20 cellular contexts compared by ENCODE assay signal in the genomic region with DNA sequence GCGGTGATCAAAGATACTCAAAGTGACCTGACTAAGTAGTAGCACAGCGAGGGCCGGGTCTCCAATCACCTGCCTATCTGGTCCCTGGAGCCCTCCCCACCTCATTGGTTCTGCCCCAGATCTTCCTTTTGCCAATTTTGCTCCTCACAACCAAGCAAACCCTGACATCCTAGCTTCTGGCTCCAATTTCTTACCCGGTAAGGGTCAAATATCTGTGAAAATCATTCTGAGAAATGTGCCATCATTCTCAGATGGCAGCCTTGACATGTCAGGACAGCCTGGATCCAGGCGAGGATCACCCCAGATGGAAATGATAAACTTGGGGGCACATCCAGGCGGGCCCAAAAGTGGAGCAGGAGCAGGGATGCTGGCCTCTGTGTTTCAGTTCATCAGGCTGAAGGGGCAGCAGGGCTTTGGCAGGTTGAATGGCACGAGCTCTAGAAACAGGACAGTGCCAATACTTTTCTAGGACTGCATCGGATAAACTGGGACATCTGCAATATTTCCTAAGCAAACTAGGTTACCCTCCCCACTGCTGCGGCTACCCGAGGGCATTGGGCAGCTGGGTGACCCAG.
DNase-seq lines count a peak whose midpoint lies in the region; TF ChIP-seq lines count a peak whose summit lies in the region.
"Had no signal": no experiment of that assay in that cellular context is flagged by ENCODE, and none has a peak within 500 bp of the region (broad histone marks: within the 10 kb centered on the region; RNA-seq: fewer than 3 reads in every experiment).

No MANE protein-coding gene starts in this region.

- H3K36me3 ChIP-seq in esophagus muscularis mucosa: no peaks in the 10 kb centered on the region
- no peaks in the 10 kb centered on the region for H3K36me3 ChIP-seq in brain microvascular endothelial cell (replicated peaks)
- H3K36me3 ChIP-seq: BE2C; BLaER1 treated with 17β-estradiol and CSF1 and Interleukin-3, amounts not matched to agents 10 nM and 100 nM had no signal

- H3K27ac ChIP-seq in esophagus muscularis mucosa (replicated peaks in 1 of 4) (no peak overlapping the region), brain microvascular endothelial cell (no peak overlapping the region)
- H3K27ac ChIP-seq: A549; BLaER1 treated with 17β-estradiol and CSF1 and Interleukin-3, amounts not matched to agents 10 nM and 100 nM had no signal

- H3K9me3 ChIP-seq in esophagus muscularis mucosa: no peaks in the 10 kb centered on the region
- H3K9me3 ChIP-seq: BE2C had no signal

- TF ChIP-seq EP300 in esophagus muscularis mucosa (IDR thresholded peaks at IDR 0.05): no peak

- intact Hi-C loops in esophagus muscularis mucosa (cut with DNase I): no loop called here

- peak; percentile 7 for DNase-seq in G401 (ENCODE audit: low spot score)
- DNase-seq in cerebellar cortex (ENCODE audit: low spot score): peak; percentile 1
- DNase-seq in esophagus muscularis mucosa (ENCODE audit: extremely low spot score): peak; percentile 75
- DNase-seq in nucleus accumbens (lab: John Stamatoyannopoulos, UW): no peak
- DNase-seq in brain microvascular endothelial cell: no peak
- no peak for DNase-seq in OCI-M1 (lab: John Stamatoyannopoulos, UW)
- DNase-seq: 8988T; ACHN; AML-193; BE2C; CD4-positive, alpha-beta T cell; CD8-positive, alpha-beta memory T cell; DMS 273 treated with DMSO at 0.1 percent for 48 hours; DMS79; EL; GF-D8; GOT3; HCEC 1CT had no signal

- H3K27me3 ChIP-seq in esophagus muscularis mucosa (peaks cover 0 to 6% (median 0%) of the 10 kb centered on the region in 4 donors), brain microvascular endothelial cell (replicated peaks) (no peaks in the 10 kb centered on the region)
- H3K27me3 ChIP-seq: BE2C; BLaER1 treated with 17β-estradiol and CSF1 and Interleukin-3, amounts not matched to agents 10 nM and 100 nM had no signal

- TF ChIP-seq CTCF in esophagus muscularis mucosa (IDR thresholded peaks at IDR 0.05) (no peak), brain microvascular endothelial cell (IDR thresholded peaks at IDR 0.05; ENCODE audit: low read depth, low read length, missing control alignments) (no peak)

- H3K4me1 ChIP-seq in esophagus muscularis mucosa: no peaks in the 10 kb centered on the region
- H3K4me1 ChIP-seq: A549, BE2C had no signal

- TF ChIP-seq POLR2A in esophagus muscularis mucosa (IDR thresholded peaks at IDR 0.05; ENCODE audit: low read depth): no peak

- in situ Hi-C loops in G401 (cut with HindIII; ENCODE audit: low sequenced_read_pairs): no loop called here
- in situ Hi-C loops in brain microvascular endothelial cell (cut with HindIII; ENCODE audit: low pct_ligation_motif_present, low sequenced_read_pairs): no loop called here

- H3K4me3 ChIP-seq in esophagus muscularis mucosa: no peak overlapping the region
- no peak overlapping the region for H3K4me3 ChIP-seq in brain microvascular endothelial cell (ENCODE audit: low read depth, low read length)
- H3K4me3 ChIP-seq: A549; BLaER1 treated with 17β-estradiol and CSF1 and Interleukin-3, amounts not matched to agents 10 nM and 100 nM had no signal

- WGBS in esophagus muscularis mucosa: 91% methylated on average over 10 of the region's 10 CpGs

Comparison
In these comparisons a context has a peak if more than half of its experiments do, and no peak if none do; other contexts are left out.
1. DNase-seq: peak in G401 (single experiment), cerebellar cortex (single experiment) and esophagus muscularis mucosa (single experiment); none in nucleus accumbens (0 of 56), brain microvascular endothelial cell (single experiment) and OCI-M1 (single experiment).